ENCODE assay signal across 20 cellular contexts in genomic region chr3:18789734-18790133, GRCh38.
DNase-seq lines count a peak whose midpoint lies in the region; ATAC-seq and TF ChIP-seq lines count a peak whose summit lies in the region.
"Had no signal": no experiment of that assay in that cellular context is flagged by ENCODE, and none has a peak within 500 bp of the region (broad histone marks: within the 10 kb centered on the region; RNA-seq: fewer than 3 reads in every experiment).

No MANE protein-coding gene starts in this region.

- no peak for TF ChIP-seq CTCF in natural killer cell (IDR thresholded peaks at IDR 0.05)

- H3K27me3 Mint-ChIP-seq in activated CD8-positive, alpha-beta memory T cell treated with anti-CD3 and anti-CD28 coated beads, Interleukin-2, amount 10 ng/mL, durations not matched to agents 7 days and 5 days = no peaks in the 10 kb centered on the region
- no peaks in the 10 kb centered on the region for H3K27me3 Mint-ChIP-seq in natural killer cell treated with Interleukin-12 subunit alpha and Interleukin-12 subunit beta and Interleukin-15 and Interleukin-18, amount 100 ng/mL, for 72 hours
- H3K27me3 Mint-ChIP-seq in natural killer cell (ENCODE audit: low read depth in 2 of 2) = no peaks in the 10 kb centered on the region
- no peaks in the 10 kb centered on the region for H3K27me3 Mint-ChIP-seq in activated naive CD8-positive, alpha-beta T cell treated with anti-CD3 and anti-CD28 coated beads, Interleukin-2, amount 50 U/mL, for 24 hours

- CTCF ChIA-PET in activated CD8-positive, alpha-beta memory T cell treated with anti-CD3 and anti-CD28 coated beads, Interleukin-2, amount 10 ng/mL, durations not matched to agents 7 days and 5 days (lab: Charles Lee) = interaction anchor here (1.9 to 2.0 kb wide), 2 partner anchors 29 to 38 kb away, joined by 5 to 6 read pairs; no protein-coding TSS in a partner anchor

- H3K9me3 Mint-ChIP-seq in activated CD8-positive, alpha-beta memory T cell treated with anti-CD3 and anti-CD28 coated beads, Interleukin-2, amount 10 ng/mL, durations not matched to agents 7 days and 5 days (ENCODE audit: low read depth) = no peaks in the 10 kb centered on the region
- H3K9me3 Mint-ChIP-seq in natural killer cell treated with Interleukin-12 subunit alpha and Interleukin-12 subunit beta and Interleukin-15 and Interleukin-18, amount 100 ng/mL, for 72 hours = no peaks in the 10 kb centered on the region
- H3K9me3 Mint-ChIP-seq in natural killer cell = no peaks in the 10 kb centered on the region
- no peaks in the 10 kb centered on the region for H3K9me3 Mint-ChIP-seq in activated naive CD8-positive, alpha-beta T cell treated with anti-CD3 and anti-CD28 coated beads, Interleukin-2, amount 50 U/mL, for 24 hours

- H3K27ac Mint-ChIP-seq in activated CD8-positive, alpha-beta memory T cell treated with anti-CD3 and anti-CD28 coated beads, Interleukin-2, amount 10 ng/mL, durations not matched to agents 7 days and 5 days = no peak overlapping the region
- no peak overlapping the region for H3K27ac Mint-ChIP-seq in natural killer cell treated with Interleukin-12 subunit alpha and Interleukin-12 subunit beta and Interleukin-15 and Interleukin-18, amount 100 ng/mL, for 72 hours
- H3K27ac Mint-ChIP-seq in natural killer cell = peak overlapping the region in 1 of 2 donors; percentile 8
- no peak overlapping the region for H3K27ac Mint-ChIP-seq in activated naive CD8-positive, alpha-beta T cell treated with anti-CD3 and anti-CD28 coated beads, Interleukin-2, amount 50 U/mL, for 24 hours

- intact Hi-C loops in natural killer cell (cut with micrococcal nuclease) = loop anchor here (5.0 kb wide), 1 partner anchor 47 kb away; no protein-coding TSS in a partner anchor

- no peaks in the 10 kb centered on the region for H3K36me3 Mint-ChIP-seq in activated CD8-positive, alpha-beta memory T cell treated with anti-CD3 and anti-CD28 coated beads, Interleukin-2, amount 10 ng/mL, durations not matched to agents 7 days and 5 days
- H3K36me3 Mint-ChIP-seq in natural killer cell treated with Interleukin-12 subunit alpha and Interleukin-12 subunit beta and Interleukin-15 and Interleukin-18, amount 100 ng/mL, for 72 hours = no peaks in the 10 kb centered on the region
- no peaks in the 10 kb centered on the region for H3K36me3 Mint-ChIP-seq in natural killer cell
- H3K36me3 Mint-ChIP-seq in activated naive CD8-positive, alpha-beta T cell treated with anti-CD3 and anti-CD28 coated beads, Interleukin-2, amount 50 U/mL, for 24 hours (ENCODE audit: low read depth) = no peaks in the 10 kb centered on the region

- peaks cover 4% of the 10 kb centered on the region for H3K4me1 Mint-ChIP-seq in activated CD8-positive, alpha-beta memory T cell treated with anti-CD3 and anti-CD28 coated beads, Interleukin-2, amount 10 ng/mL, durations not matched to agents 7 days and 5 days
- H3K4me1 Mint-ChIP-seq in natural killer cell treated with Interleukin-12 subunit alpha and Interleukin-12 subunit beta and Interleukin-15 and Interleukin-18, amount 100 ng/mL, for 72 hours (ENCODE audit: low read depth in 2 of 2) = no peaks in the 10 kb centered on the region
- H3K4me1 Mint-ChIP-seq in natural killer cell = no peaks in the 10 kb centered on the region
- no peaks in the 10 kb centered on the region for H3K4me1 Mint-ChIP-seq in activated naive CD8-positive, alpha-beta T cell treated with anti-CD3 and anti-CD28 coated beads, Interleukin-2, amount 50 U/mL, for 24 hours

- H3K4me3 Mint-ChIP-seq in activated CD8-positive, alpha-beta memory T cell treated with anti-CD3 and anti-CD28 coated beads, Interleukin-2, amount 10 ng/mL, durations not matched to agents 7 days and 5 days = no peak overlapping the region
- H3K4me3 Mint-ChIP-seq in natural killer cell treated with Interleukin-12 subunit alpha and Interleukin-12 subunit beta and Interleukin-15 and Interleukin-18, amount 100 ng/mL, for 72 hours = no peak overlapping the region
- H3K4me3 Mint-ChIP-seq in natural killer cell = no peak overlapping the region
- no peak overlapping the region for H3K4me3 Mint-ChIP-seq in activated naive CD8-positive, alpha-beta T cell treated with anti-CD3 and anti-CD28 coated beads, Interleukin-2, amount 50 U/mL, for 24 hours

- no peak for DNase-seq in activated CD8-positive, alpha-beta memory T cell treated with anti-CD3 and anti-CD28 coated beads, Interleukin-2, amount 10 ng/mL, durations not matched to agents 7 days and 5 days
- DNase-seq in activated CD8-positive, alpha-beta memory T cell treated with anti-CD3 and anti-CD28 coated beads, Interleukin-2, amount 50 U/mL, for 48 hours = no peak
- DNase-seq in natural killer cell treated with Interleukin-12 subunit alpha and Interleukin-12 subunit beta and Interleukin-15 and Interleukin-18, amount 100 ng/mL, for 72 hours (ENCODE audit: low spot score) = no peak
- DNase-seq in natural killer cell = no peak
- no peak for DNase-seq in activated naive CD8-positive, alpha-beta T cell treated with anti-CD3 and anti-CD28 coated beads, Interleukin-2, amount 50 U/mL, for 24 hours
- DNase-seq in NCI-H187 (lab: John Stamatoyannopoulos, UW) = no peak
- DNase-seq: Calu3, DMS79 treated with DMSO at 0.1 percent for 48 hours, GF-D8, MV-4-11, NCI-H1105, NCI-H1436 treated with DMSO at 0.1 percent for 48 hours, NCI-H1930, NCI-H2107, NCI-H524, NCI-H774, Right ventricle myocardium superior, RPMI8226 had no signal

- peak; percentile 37 for ATAC-seq in activated CD8-positive, alpha-beta memory T cell treated with anti-CD3 and anti-CD28 coated beads, Interleukin-2, amount 10 ng/mL, durations not matched to agents 7 days and 5 days
- ATAC-seq in natural killer cell treated with Interleukin-12 subunit alpha and Interleukin-12 subunit beta and Interleukin-15 and Interleukin-18, amount 100 ng/mL, for 72 hours = peak; percentile 22 to 61
- no peak for ATAC-seq in natural killer cell
- ATAC-seq in activated naive CD8-positive, alpha-beta T cell treated with anti-CD3 and anti-CD28 coated beads, Interleukin-2, amount 50 U/mL, for 24 hours = peak; percentile 31
- ATAC-seq in GM21447 (IDR thresholded peaks at IDR 0.05; ENCODE audit: unreplicated experiment) = no peak
- ATAC-seq: HCT116 had no signal

Comparison
In these comparisons a context has a peak if more than half of its experiments do, and no peak if none do; other contexts are left out.
1. ATAC-seq: peak in activated CD8-positive, alpha-beta memory T cell treated with anti-CD3 and anti-CD28 coated beads, Interleukin-2, amount 10 ng/mL, durations not matched to agents 7 days and 5 days (single experiment), natural killer cell treated with Interleukin-12 subunit alpha and Interleukin-12 subunit beta and Interleukin-15 and Interleukin-18, amount 100 ng/mL, for 72 hours (2 of 2) and activated naive CD8-positive, alpha-beta T cell treated with anti-CD3 and anti-CD28 coated beads, Interleukin-2, amount 50 U/mL, for 24 hours (single experiment); none in natural killer cell (0 of 3) and GM21447 (single experiment).